Comparison of ENCODE assay signal across 22 cellular contexts in the genomic region with DNA sequence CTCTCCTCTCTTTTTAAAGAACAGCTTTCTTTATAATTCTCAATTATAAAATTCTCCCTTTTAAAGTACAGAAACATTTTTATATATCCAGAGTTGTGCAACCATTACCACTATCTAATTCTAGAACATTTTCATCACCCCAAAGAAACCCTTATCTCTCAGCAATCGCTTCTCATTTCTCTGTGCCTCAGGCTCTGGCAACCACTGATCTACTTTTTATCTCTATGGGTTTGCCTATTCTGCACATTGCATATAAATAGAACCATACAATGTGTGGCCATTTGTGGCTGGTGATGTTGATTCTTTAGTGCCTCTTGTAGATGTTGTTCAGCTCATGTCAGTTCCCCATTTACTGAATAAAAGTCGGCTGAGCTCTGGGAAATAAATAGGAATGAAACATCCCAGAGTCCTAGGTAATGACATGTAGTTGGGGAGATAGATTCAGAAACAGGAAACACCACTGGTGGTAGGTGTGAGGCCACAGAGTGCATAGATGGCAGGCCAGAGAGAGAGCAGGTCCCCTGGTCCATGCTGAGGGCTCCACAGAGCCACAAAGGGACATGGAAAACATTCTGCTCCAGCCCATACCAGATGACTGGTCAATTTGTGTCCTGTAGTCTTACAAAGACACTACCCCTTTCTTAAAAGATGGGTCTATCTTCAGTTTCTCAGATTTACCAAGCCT.
"Had no signal": no experiment of that assay in that cellular context is flagged by ENCODE, and none has a peak within 500 bp of the region (broad histone marks: within the 10 kb centered on the region; RNA-seq: fewer than 3 reads in every experiment).

No MANE protein-coding gene starts in this region.

- H3K9me3 ChIP-seq: gastrocnemius medialis, lower lobe of right lung, neutrophil, prostate gland, right atrium auricular region, sigmoid colon, stomach, thyroid gland had no signal

- H3K4me3 Mint-ChIP-seq: neural crest cell; stimulated activated effector memory CD8-positive, alpha-beta T cell treated with anti-CD3 and anti-CD28 coated beads, Interleukin-12 subunit alpha, Interleukin-12 subunit beta, amount 100 ng/mL, for 72 hours had no signal

- DNase-seq: dermis blood vessel endothelial cell; effector memory CD4-positive, alpha-beta T cell; foreskin fibroblast; gastrocnemius medialis; left ventricle myocardium superior; lower lobe of right lung; sigmoid colon; stimulated activated CD4-positive, alpha-beta T cell treated with anti-CD3 and anti-CD28 coated beads, Interleukin-2, amount 100 ng/mL, for 24 hours; stimulated activated CD4-positive, alpha-beta T cell treated with anti-CD3 and anti-CD28 coated beads, Interleukin-4, amount 100 ng/mL, for 24 hours; stimulated activated naive CD4-positive, alpha-beta T cell treated with Interleukin-2 at 50 U/mL for 16 hours; stomach; thyroid gland; trophoblast cell had no signal

- H3K4me3 ChIP-seq: coronary artery, gastrocnemius medialis, hepatocyte, lower lobe of right lung, prostate gland, right atrium auricular region, sigmoid colon, stomach, thyroid gland had no signal

- ATAC-seq: gastrocnemius medialis; left ventricle myocardium superior; lower lobe of right lung; stimulated activated effector memory CD8-positive, alpha-beta T cell treated with anti-CD3 and anti-CD28 coated beads, Interleukin-12 subunit alpha, Interleukin-12 subunit beta, amount 100 ng/mL, for 72 hours had no signal

- H3K27me3 ChIP-seq: gastrocnemius medialis, hepatocyte, neutrophil, right atrium auricular region, sigmoid colon, thyroid gland had no signal

- H2AFZ ChIP-seq: hepatocyte, parathyroid adenoma had no signal

- H3K79me2 ChIP-seq: hepatocyte, parathyroid adenoma had no signal

- H3K4me2 ChIP-seq: hepatocyte had no signal

- H3K4me1 Mint-ChIP-seq: stimulated activated effector memory CD8-positive, alpha-beta T cell treated with anti-CD3 and anti-CD28 coated beads, Interleukin-12 subunit alpha, Interleukin-12 subunit beta, amount 100 ng/mL, for 72 hours had no signal

- H3K9me3 Mint-ChIP-seq: natural killer cell treated with Interleukin-12 subunit alpha and Interleukin-12 subunit beta and Interleukin-15 and Interleukin-18, amount 100 ng/mL, for 72 hours; neural crest cell; stimulated activated effector memory CD8-positive, alpha-beta T cell treated with anti-CD3 and anti-CD28 coated beads, Interleukin-12 subunit alpha, Interleukin-12 subunit beta, amount 100 ng/mL, for 72 hours had no signal

- H3K27ac ChIP-seq: coronary artery, gastrocnemius medialis, hepatocyte, lower lobe of right lung, neutrophil, parathyroid adenoma, prostate gland, right atrium auricular region, sigmoid colon, stomach, thyroid gland had no signal

- H3K9ac ChIP-seq: parathyroid adenoma had no signal

- H3K4me1 ChIP-seq: gastrocnemius medialis, lower lobe of right lung, parathyroid adenoma, prostate gland, right atrium auricular region, sigmoid colon, thyroid gland had no signal

- H3K36me3 Mint-ChIP-seq: natural killer cell treated with Interleukin-12 subunit alpha and Interleukin-12 subunit beta and Interleukin-15 and Interleukin-18, amount 100 ng/mL, for 72 hours; stimulated activated effector memory CD8-positive, alpha-beta T cell treated with anti-CD3 and anti-CD28 coated beads, Interleukin-12 subunit alpha, Interleukin-12 subunit beta, amount 100 ng/mL, for 72 hours had no signal

- H3K36me3 ChIP-seq: gastrocnemius medialis, lower lobe of right lung, neutrophil, prostate gland, right atrium auricular region, sigmoid colon, stomach, thyroid gland had no signal

- H3K27ac Mint-ChIP-seq: natural killer cell treated with Interleukin-12 subunit alpha and Interleukin-12 subunit beta and Interleukin-15 and Interleukin-18, amount 100 ng/mL, for 72 hours; stimulated activated effector memory CD8-positive, alpha-beta T cell treated with anti-CD3 and anti-CD28 coated beads, Interleukin-12 subunit alpha, Interleukin-12 subunit beta, amount 100 ng/mL, for 72 hours had no signal
